In genomic region chr5:141492168-141492885, GRCh38 we compare ENCODE assay signal across 9 cellular contexts. TPM values are rescaled to one million over a fixed set of nuclear protein-coding genes. Genes with fewer than 3 reads are reported as not detected.
A peak's percentile ranks its signal among the peaks of the same experiment; 100 is the strongest.
DNase-seq lines count a peak whose midpoint lies in the region; ATAC-seq and TF ChIP-seq lines count a peak whose summit lies in the region.
"Had no signal": no experiment of that assay in that cellular context is flagged by ENCODE, and none has a peak within 500 bp of the region (broad histone marks: within the 10 kb centered on the region; RNA-seq: fewer than 3 reads in every experiment).

No MANE protein-coding gene starts in this region.

- no peak overlapping the region for H3K27ac Mint-ChIP-seq in CD4-positive, alpha-beta T cell
- no peak overlapping the region for H3K27ac Mint-ChIP-seq in T-helper 2 cell treated with Interferon-gamma antibody and Interleukin-4, amounts not matched to agents 5 μg/mL and 100 μg/mL, for 36 hours
- H3K27ac Mint-ChIP-seq in immature natural killer cell (no peak overlapping the region), mesothelial cell of epicardium (no peak overlapping the region)

- H3K4me3 Mint-ChIP-seq in CD4-positive, alpha-beta T cell, result peak overlapping the region; percentile 68
- peak overlapping the region; percentile 73 for H3K4me3 Mint-ChIP-seq in T-helper 2 cell treated with Interferon-gamma antibody and Interleukin-4, amounts not matched to agents 5 μg/mL and 100 μg/mL, for 36 hours
- H3K4me3 Mint-ChIP-seq in immature natural killer cell (peak overlapping the region; percentile 59 to 84 (median 80)), mesothelial cell of epicardium (no peak overlapping the region)

- peaks cover 93% of the 10 kb centered on the region for H3K27me3 ChIP-seq in CD4-positive, alpha-beta T cell (ENCODE audit: control insufficient read depth, insufficient read depth, low read length)
- H3K27me3 ChIP-seq: foreskin keratinocyte had no signal

- peaks cover 11% of the 10 kb centered on the region for H3K4me1 Mint-ChIP-seq in CD4-positive, alpha-beta T cell (ENCODE audit: low read depth)
- peaks cover 3% of the 10 kb centered on the region for H3K4me1 Mint-ChIP-seq in T-helper 2 cell treated with Interferon-gamma antibody and Interleukin-4, amounts not matched to agents 5 μg/mL and 100 μg/mL, for 36 hours (ENCODE audit: low read depth)
- H3K4me1 Mint-ChIP-seq in immature natural killer cell (peaks cover 5 to 13% of the 10 kb centered on the region in 2 donors), mesothelial cell of epicardium (peaks cover 25% of the 10 kb centered on the region)

- intact Hi-C loops in CD4-positive, alpha-beta T cell (cut with DNase I, micrococcal nuclease), result no loop called here

- H3K36me3 Mint-ChIP-seq in CD4-positive, alpha-beta T cell (ENCODE audit: low read depth), result no peaks in the 10 kb centered on the region
- no peaks in the 10 kb centered on the region for H3K36me3 Mint-ChIP-seq in T-helper 2 cell treated with Interferon-gamma antibody and Interleukin-4, amounts not matched to agents 5 μg/mL and 100 μg/mL, for 36 hours (ENCODE audit: low read depth)
- H3K36me3 Mint-ChIP-seq in immature natural killer cell, result peaks cover 4 to 6% (median 6%) of the 10 kb centered on the region in 3 donors
- peaks cover 23% of the 10 kb centered on the region for H3K36me3 Mint-ChIP-seq in mesothelial cell of epicardium

- peak; percentile 34 for ATAC-seq in CD4-positive, alpha-beta T cell (ENCODE audit: poor library complexity)
- ATAC-seq in GM21390 (IDR thresholded peaks at IDR 0.05; ENCODE audit: unreplicated experiment), result peak; percentile 53
- ATAC-seq in GM19328 (IDR thresholded peaks at IDR 0.05; ENCODE audit: unreplicated experiment), result no peak
- ATAC-seq: foreskin keratinocyte had no signal

- H3K27me3 Mint-ChIP-seq in CD4-positive, alpha-beta T cell, result peaks cover 91% of the 10 kb centered on the region
- H3K27me3 Mint-ChIP-seq in T-helper 2 cell treated with Interferon-gamma antibody and Interleukin-4, amounts not matched to agents 5 μg/mL and 100 μg/mL, for 36 hours (ENCODE audit: low read depth), result peaks cover 53% of the 10 kb centered on the region
- peaks cover 11 to 29% (median 20%) of the 10 kb centered on the region in 3 donors for H3K27me3 Mint-ChIP-seq in immature natural killer cell (ENCODE audit: low read depth in 3 of 3)
- no peaks in the 10 kb centered on the region for H3K27me3 Mint-ChIP-seq in mesothelial cell of epicardium (ENCODE audit: low read depth)

- CTCF ChIA-PET in CD4-positive, alpha-beta T cell (lab: Charles Lee), result interaction anchor here (1.3 kb wide), 1 partner anchor 20 kb away, joined by 3 read pairs; no protein-coding TSS in a partner anchor

- H3K9me3 ChIP-seq in CD4-positive, alpha-beta T cell (ENCODE audit: control insufficient read depth, low read length), result no peaks in the 10 kb centered on the region

- peak in 1 of 10 experiments; percentile 8 for DNase-seq in CD4-positive, alpha-beta T cell
- DNase-seq in T-helper 2 cell treated with Interferon-gamma antibody and Interleukin-4, amounts not matched to agents 5 μg/mL and 100 μg/mL, for 36 hours (ENCODE audit: low spot score), result no peak
- DNase-seq in immature natural killer cell (peak in 1 of 3 donors; percentile 27), NCI-H1105 treated with DMSO at 0.1 percent for 48 hours (lab: John Stamatoyannopoulos, UW) (no peak), NCI-H2171 treated with DMSO at 0.1 percent for 48 hours (lab: John Stamatoyannopoulos, UW) (no peak), mesothelial cell of epicardium (ENCODE audit: low spot score in 2 of 2, unreplicated experiment in 2 of 2) (no peak)
- DNase-seq: foreskin keratinocyte had no signal

- H3K9me3 Mint-ChIP-seq in CD4-positive, alpha-beta T cell, result no peaks in the 10 kb centered on the region
- no peaks in the 10 kb centered on the region for H3K9me3 Mint-ChIP-seq in T-helper 2 cell treated with Interferon-gamma antibody and Interleukin-4, amounts not matched to agents 5 μg/mL and 100 μg/mL, for 36 hours
- H3K9me3 Mint-ChIP-seq in immature natural killer cell (peaks cover 0 to 2% (median 0%) of the 10 kb centered on the region in 6 donors), mesothelial cell of epicardium (no peaks in the 10 kb centered on the region)

- no peak overlapping the region for H3K27ac ChIP-seq in CD4-positive, alpha-beta T cell (ENCODE audit: low read depth, low read length)
- H3K27ac ChIP-seq: foreskin keratinocyte had no signal

- no peak for TF ChIP-seq CTCF in CD4-positive, alpha-beta T cell (IDR thresholded peaks at IDR 0.05)
- no peak for TF ChIP-seq CTCF in mesothelial cell of epicardium (IDR thresholded peaks at IDR 0.05; ENCODE audit: unreplicated experiment)

- POLR2A ChIA-PET in CD4-positive, alpha-beta T cell (lab: Charles Lee), result no interaction called here

RNA-seq across cellular contexts. Expression of gene PCDHGC5, which starts 3.4 kb away (rescaled TPM):
- not detected for total RNA-seq in CD4-positive, alpha-beta T cell
- polyA plus RNA-seq in immature natural killer cell, result not detected
- 2.6 to 3.5 TPM (median 3.5 TPM) in 3 replicates for total RNA-seq in mesothelial cell of epicardium

RNA-seq across cellular contexts. Expression of gene PCDHGC4, which starts 7.5 kb away (rescaled TPM):
- not detected for total RNA-seq in CD4-positive, alpha-beta T cell
- polyA plus RNA-seq in immature natural killer cell, result not detected
- 5.2 to 6.2 TPM (median 5.2 TPM) in 3 replicates for total RNA-seq in mesothelial cell of epicardium

RNA-seq across cellular contexts. Expression of gene PCDHGC3, which starts 16.6 kb away (rescaled TPM):
- total RNA-seq in CD4-positive, alpha-beta T cell, result not detected
- 1 to 10 TPM in 1 of 3 donors, under 1 TPM in 2; 0.63 to 1.3 (median 0.77) TPM for polyA plus RNA-seq in immature natural killer cell
- total RNA-seq in mesothelial cell of epicardium, result 80.2 to 82.9 TPM (median 80.6 TPM) in 3 replicates

Comparison
In these comparisons a context has a peak if more than half of its experiments do, and no peak if none do; other contexts are left out.
1. RNA of gene PCDHGC3, which starts 16.6 kb away (total RNA-seq): 80.2 to 82.9 TPM in mesothelial cell of epicardium; not detected in CD4-positive, alpha-beta T cell; every median in the first group is over 10 times any median in the second.